ENCODE assay signal across 12 cellular contexts in genomic region chr2:45001629-45002385, GRCh38. TPM values are rescaled to one million over a fixed set of nuclear protein-coding genes. Genes with fewer than 3 reads are reported as not detected.
DNase-seq lines count a peak whose midpoint lies in the region; ATAC-seq and TF ChIP-seq lines count a peak whose summit lies in the region.
"Had no signal": no experiment of that assay in that cellular context is flagged by ENCODE, and none has a peak within 500 bp of the region (broad histone marks: within the 10 kb centered on the region; RNA-seq: fewer than 3 reads in every experiment).

No MANE protein-coding gene starts in this region.

- peak overlapping the region; percentile 34 for H3K4me3 Mint-ChIP-seq in HFFc6
- no peak overlapping the region for H3K4me3 Mint-ChIP-seq in activated CD8-positive, alpha-beta memory T cell treated with anti-CD3 and anti-CD28 coated beads, Interleukin-2, amount 10 ng/mL, durations not matched to agents 7 days and 5 days

- POLR2A ChIA-PET in AG04449 (lab: Yijun Ruan, JAX): no interaction called here

- intact Hi-C loops in posterior cingulate gyrus (cut with DNase I): no loop called here

- H3K27me3 ChIP-seq in muscle layer of colon (ENCODE audit: control insufficient read depth in 1 of 2, insufficient read depth in 2 of 2, low read length in 2 of 2): peaks cover 53 to 83% of the 10 kb centered on the region in 2 donors

- H3K27ac ChIP-seq in muscle layer of colon (ENCODE audit: low read depth, low read length): no peak overlapping the region

- H3K4me1 Mint-ChIP-seq in HFFc6 (ENCODE audit: low read depth): no peaks in the 10 kb centered on the region
- H3K4me1 Mint-ChIP-seq in activated CD8-positive, alpha-beta memory T cell treated with anti-CD3 and anti-CD28 coated beads, Interleukin-2, amount 10 ng/mL, durations not matched to agents 7 days and 5 days: peaks cover 19% of the 10 kb centered on the region

- no peaks in the 10 kb centered on the region; the same call in 1 of the 2 replicates for H3K9me3 Mint-ChIP-seq in HFFc6
- H3K9me3 Mint-ChIP-seq in activated CD8-positive, alpha-beta memory T cell treated with anti-CD3 and anti-CD28 coated beads, Interleukin-2, amount 10 ng/mL, durations not matched to agents 7 days and 5 days (ENCODE audit: low read depth): no peaks in the 10 kb centered on the region

- ATAC-seq in activated CD8-positive, alpha-beta memory T cell treated with anti-CD3 and anti-CD28 coated beads, Interleukin-2, amount 10 ng/mL, durations not matched to agents 7 days and 5 days: no peak
- ATAC-seq in HG03135 (IDR thresholded peaks at IDR 0.05; ENCODE audit: unreplicated experiment): no peak
- ATAC-seq: K562 had no signal

- no peaks in the 10 kb centered on the region for H3K9me3 ChIP-seq in muscle layer of colon (ENCODE audit: low read length)

- peaks cover 15% of the 10 kb centered on the region for H3K4me1 ChIP-seq in muscle layer of colon (ENCODE audit: insufficient read depth, low read length)

- no peak overlapping the region for H3K9ac ChIP-seq in muscle layer of colon (ENCODE audit: low read length)

- no peak for DNase-seq in AG04449 (ENCODE audit: low read depth, low spot score)
- DNase-seq in HFFc6: no peak
- no peak for DNase-seq in cardiac fibroblast (ENCODE audit: low read depth in 2 of 2)
- no peak for DNase-seq in activated CD8-positive, alpha-beta memory T cell treated with anti-CD3 and anti-CD28 coated beads, Interleukin-2, amount 10 ng/mL, durations not matched to agents 7 days and 5 days
- no peak for DNase-seq in NCI-H69 (lab: John Stamatoyannopoulos, UW)
- DNase-seq in posterior cingulate gyrus: no peak
- DNase-seq: NCI-H446 treated with DMSO at 0.1 percent for 48 hours; stimulated activated naive CD4-positive, alpha-beta T cell had no signal

- peaks cover 66% of the 10 kb centered on the region for H3K27me3 Mint-ChIP-seq in HFFc6 (ENCODE audit: insufficient read depth)
- H3K27me3 Mint-ChIP-seq in activated CD8-positive, alpha-beta memory T cell treated with anti-CD3 and anti-CD28 coated beads, Interleukin-2, amount 10 ng/mL, durations not matched to agents 7 days and 5 days: peaks cover 93% of the 10 kb centered on the region

- TF ChIP-seq CTCF in AG04449 (IDR thresholded peaks at IDR 0.05; ENCODE audit: insufficient read depth, low read length, missing control alignments) (no peak), HFFc6 (IDR thresholded peaks at IDR 0.05) (no peak), cardiac fibroblast (IDR thresholded peaks at IDR 0.05; ENCODE audit: low read depth, low read length) (no peak)

- CTCF ChIA-PET in AG04449 (lab: Yijun Ruan, JAX): interaction anchor here (1.3 to 8.0 kb wide), 2 partner anchors 12 to 19 kb away, joined by 3 to 39 read pairs; no protein-coding TSS in a partner anchor
- CTCF ChIA-PET in activated CD8-positive, alpha-beta memory T cell treated with anti-CD3 and anti-CD28 coated beads, Interleukin-2, amount 10 ng/mL, durations not matched to agents 7 days and 5 days (lab: Charles Lee): interaction anchor here (1.0 to 5.6 kb wide), 2 partner anchors 19 to 522 kb away, joined by 3 to 27 read pairs; no protein-coding TSS in a partner anchor

- H3K36me3 ChIP-seq in muscle layer of colon (ENCODE audit: insufficient read depth, low read length): no peaks in the 10 kb centered on the region

- H3K4me3 ChIP-seq in AG04449 (ENCODE audit: low read depth, low read length): peak overlapping the region; percentile 38
- peak overlapping the region; percentile 27 to 41 for H3K4me3 ChIP-seq in cardiac fibroblast (replicated peaks in 1 of 2; ENCODE audit: low read depth in 2 of 2, low read length in 2 of 2)
- peak overlapping the region; percentile 35 to 45 for H3K4me3 ChIP-seq in muscle layer of colon (ENCODE audit: low read depth in 1 of 2, low read length in 2 of 2)
- H3K4me3 ChIP-seq: K562 had no signal

- H3K27ac Mint-ChIP-seq in HFFc6: no peak overlapping the region
- no peak overlapping the region for H3K27ac Mint-ChIP-seq in activated CD8-positive, alpha-beta memory T cell treated with anti-CD3 and anti-CD28 coated beads, Interleukin-2, amount 10 ng/mL, durations not matched to agents 7 days and 5 days

- H3K36me3 Mint-ChIP-seq in HFFc6 (ENCODE audit: low read depth): no peaks in the 10 kb centered on the region
- H3K36me3 Mint-ChIP-seq in activated CD8-positive, alpha-beta memory T cell treated with anti-CD3 and anti-CD28 coated beads, Interleukin-2, amount 10 ng/mL, durations not matched to agents 7 days and 5 days: no peaks in the 10 kb centered on the region

RNA-seq across cellular contexts. Expression of gene SIX2, which starts 7.4 kb away (rescaled TPM):
- not detected for total RNA-seq in HFFc6 (2021; fragmentation: NEBNext Ultra II Directional; extraction: Animal tissue kit (Norgen Biotek cat#: 25700))
- not detected for total RNA-seq in activated CD8-positive, alpha-beta memory T cell treated with anti-CD3 and anti-CD28 coated beads, Interleukin-2, amount 10 ng/mL, durations not matched to agents 7 days and 5 days
- total RNA-seq: K562; T-helper 1 cell treated with Interleukin-12 subunit alpha and Interleukin-12 subunit beta and Interleukin-4 antibody, amounts not matched to agents 30 ng/mL and 1 ng/mL, for 36 hours had no signal
